ENCODE assay signal across 28 cellular contexts in the genomic region with DNA sequence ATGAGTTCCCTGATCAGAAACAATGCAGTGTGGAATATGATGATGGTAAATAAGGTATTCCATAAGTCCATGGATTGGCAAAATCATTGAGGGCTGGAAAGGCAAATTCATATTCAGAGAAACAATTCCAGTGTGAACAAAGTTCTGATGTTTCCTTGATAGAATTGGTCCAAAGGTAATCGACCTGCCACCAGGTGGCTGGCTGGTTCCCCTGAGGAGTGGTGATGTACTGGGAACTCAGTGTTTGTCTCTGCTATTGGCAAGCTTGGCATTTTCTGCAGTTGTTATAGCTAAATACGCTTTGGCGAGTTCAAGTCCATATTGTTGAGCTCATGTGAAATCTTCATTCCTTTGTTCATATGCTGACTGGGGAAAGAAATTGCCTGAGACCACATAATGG.
"Had no signal": no experiment of that assay in that cellular context is flagged by ENCODE, and none has a peak within 500 bp of the region (broad histone marks: within the 10 kb centered on the region; RNA-seq: fewer than 3 reads in every experiment).

No MANE protein-coding gene starts in this region.

- H3K36me3 ChIP-seq: gastroesophageal sphincter, heart left ventricle, left lung, prostate gland, right atrium auricular region, stomach, thyroid gland, vagina had no signal

- ATAC-seq: esophagus mucosa; gastroesophageal sphincter; heart left ventricle; left cardiac atrium; left lung; naive thymus-derived CD4-positive, alpha-beta T cell; sciatic nerve; stimulated activated effector memory CD8-positive, alpha-beta T cell treated with anti-CD3 and anti-CD28 coated beads, Interleukin-12 subunit alpha, Interleukin-12 subunit beta, amount 100 ng/mL, for 72 hours had no signal

- H3K27me3 ChIP-seq: gastroesophageal sphincter, heart left ventricle, hepatocyte, left lung, right atrium auricular region, stomach, thyroid gland, vagina had no signal

- H3K4me3 ChIP-seq: gastroesophageal sphincter, heart left ventricle, hepatocyte, left lung, prostate gland, right atrium auricular region, smooth muscle cell, stomach, thyroid gland, vagina had no signal

- H3K27ac ChIP-seq: epithelial cell of prostate, gastroesophageal sphincter, heart left ventricle, hepatocyte, left lung, prostate gland, right atrium auricular region, stomach, thyroid gland, vagina had no signal

- H3K4me1 Mint-ChIP-seq: naive thymus-derived CD4-positive, alpha-beta T cell; nephron progenitor cell; stimulated activated effector memory CD8-positive, alpha-beta T cell treated with anti-CD3 and anti-CD28 coated beads, Interleukin-12 subunit alpha, Interleukin-12 subunit beta, amount 100 ng/mL, for 72 hours had no signal

- H3K4me3 Mint-ChIP-seq: naive thymus-derived CD4-positive, alpha-beta T cell; nephron progenitor cell; stimulated activated effector memory CD8-positive, alpha-beta T cell treated with anti-CD3 and anti-CD28 coated beads, Interleukin-12 subunit alpha, Interleukin-12 subunit beta, amount 100 ng/mL, for 72 hours had no signal

- H3K4me1 ChIP-seq: gastroesophageal sphincter, heart left ventricle, left lung, prostate gland, right atrium auricular region, stomach, thyroid gland, vagina had no signal

- H3K36me3 Mint-ChIP-seq: naive thymus-derived CD4-positive, alpha-beta T cell; stimulated activated effector memory CD8-positive, alpha-beta T cell treated with anti-CD3 and anti-CD28 coated beads, Interleukin-12 subunit alpha, Interleukin-12 subunit beta, amount 100 ng/mL, for 72 hours had no signal

- H3K9me3 Mint-ChIP-seq: nephron progenitor cell; stimulated activated effector memory CD8-positive, alpha-beta T cell treated with anti-CD3 and anti-CD28 coated beads, Interleukin-12 subunit alpha, Interleukin-12 subunit beta, amount 100 ng/mL, for 72 hours had no signal

- H3K9me3 ChIP-seq: gastroesophageal sphincter, heart left ventricle, left lung, prostate gland, right atrium auricular region, stomach, thyroid gland, vagina had no signal

- H3K27ac Mint-ChIP-seq: naive thymus-derived CD4-positive, alpha-beta T cell; nephron progenitor cell; stimulated activated effector memory CD8-positive, alpha-beta T cell treated with anti-CD3 and anti-CD28 coated beads, Interleukin-12 subunit alpha, Interleukin-12 subunit beta, amount 100 ng/mL, for 72 hours had no signal

- DNase-seq: cortex of kidney; effector CD4-positive, alpha-beta T cell; foreskin fibroblast; heart left ventricle; left cardiac atrium; left lung; mesenchymal stem cell; midbrain; naive thymus-derived CD4-positive, alpha-beta T cell; nephron progenitor cell; nucleus accumbens; stimulated activated CD4-positive, alpha-beta T cell treated with anti-CD3 and anti-CD28 coated beads, Interleukin-12 subunit alpha, Interleukin-12 subunit beta, amount 100 ng/mL, for 4 hours; stimulated activated CD4-positive, alpha-beta T cell treated with anti-CD3 and anti-CD28 coated beads, Interleukin-1b, Interleukin-23, amount 100 ng/mL, for 48 hours; stimulated activated CD4-positive, alpha-beta T cell treated with anti-CD3 and anti-CD28 coated beads, Interleukin-4, amount 100 ng/mL, for 1 hour; stimulated activated naive CD4-positive, alpha-beta T cell treated with Interleukin-2 at 50 U/mL for 16 hours; stomach; thyroid gland; trophoblast cell had no signal
